ENCODE assay signal across 8 cellular contexts in genomic region chr5:83721878-83722779, GRCh38. TPM values are rescaled to one million over a fixed set of nuclear protein-coding genes. Genes with fewer than 3 reads are reported as not detected.
DNase-seq lines count a peak whose midpoint lies in the region; ATAC-seq and TF ChIP-seq lines count a peak whose summit lies in the region.

No MANE protein-coding gene starts in this region.

- peak overlapping the region; percentile 73 for H3K4me3 Mint-ChIP-seq in activated naive CD4-positive, alpha-beta T cell treated with anti-CD3 and anti-CD28 coated beads, Interleukin-2, amount 50 U/mL, for 24 hours
- peak overlapping the region; percentile 78 for H3K4me3 Mint-ChIP-seq in progenitor cell of endocrine pancreas (ENCODE audit: low read depth)

- peaks cover 43% of the 10 kb centered on the region for H3K27me3 Mint-ChIP-seq in activated naive CD4-positive, alpha-beta T cell treated with anti-CD3 and anti-CD28 coated beads, Interleukin-2, amount 50 U/mL, for 24 hours
- peaks cover 21% of the 10 kb centered on the region for H3K27me3 Mint-ChIP-seq in progenitor cell of endocrine pancreas

- DNase-seq in activated naive CD4-positive, alpha-beta T cell treated with anti-CD3 and anti-CD28 coated beads, Interleukin-2, amount 50 U/mL, for 16 hours, result no peak
- peak; percentile 65 for DNase-seq in NCI-H345 (lab: John Stamatoyannopoulos, UW)
- peak in 54 of 56 donors; percentile 10 to 84 (median 50) for DNase-seq in amygdala (lab: John Stamatoyannopoulos, UW)
- DNase-seq in right cardiac atrium, result peak; percentile 72 to 91 (median 81)
- DNase-seq in progenitor cell of endocrine pancreas (ENCODE audit: low spot score, unreplicated experiment), result peak; percentile 56
- DNase-seq in NK-92 treated with Interleukin-12 subunit alpha and Interleukin-12 subunit beta, amount 100 ng/mL, for 24 hours (lab: John Stamatoyannopoulos, UW), result no peak

- H3K27ac ChIP-seq in right cardiac atrium (ENCODE audit: low read length), result no peak overlapping the region

- no peaks in the 10 kb centered on the region for H3K36me3 Mint-ChIP-seq in activated naive CD4-positive, alpha-beta T cell treated with anti-CD3 and anti-CD28 coated beads, Interleukin-2, amount 50 U/mL, for 24 hours
- H3K36me3 Mint-ChIP-seq in progenitor cell of endocrine pancreas (ENCODE audit: insufficient read depth), result no peaks in the 10 kb centered on the region

- H3K27me3 ChIP-seq in right cardiac atrium (ENCODE audit: control insufficient read depth, insufficient read depth), result no peaks in the 10 kb centered on the region

- intact Hi-C loops in right cardiac atrium (cut with DNase I), result no loop called here

- H3K4me1 ChIP-seq in right cardiac atrium (ENCODE audit: control insufficient read depth, insufficient read depth, low read length), result no peaks in the 10 kb centered on the region

- no peaks in the 10 kb centered on the region for H3K9me3 Mint-ChIP-seq in activated naive CD4-positive, alpha-beta T cell treated with anti-CD3 and anti-CD28 coated beads, Interleukin-2, amount 50 U/mL, for 24 hours
- no peaks in the 10 kb centered on the region for H3K9me3 Mint-ChIP-seq in progenitor cell of endocrine pancreas (ENCODE audit: low read depth)

- ATAC-seq in HG02759 (IDR thresholded peaks at IDR 0.05; ENCODE audit: unreplicated experiment) (peak; percentile 63), right cardiac atrium (peak; percentile 93 to 95)

- H3K9me3 ChIP-seq in right cardiac atrium (ENCODE audit: control insufficient read depth, low read length), result no peaks in the 10 kb centered on the region

- TF ChIP-seq CTCF in progenitor cell of endocrine pancreas (IDR thresholded peaks at IDR 0.05; ENCODE audit: unreplicated experiment), result peak; percentile 46

- H3K4me3 ChIP-seq in right cardiac atrium (ENCODE audit: low read length), result peak overlapping the region; percentile 42

- H3K27ac Mint-ChIP-seq in activated naive CD4-positive, alpha-beta T cell treated with anti-CD3 and anti-CD28 coated beads, Interleukin-2, amount 50 U/mL, for 24 hours, result no peak overlapping the region
- peak overlapping the region; percentile 94 for H3K27ac Mint-ChIP-seq in progenitor cell of endocrine pancreas

- H3K4me1 Mint-ChIP-seq in activated naive CD4-positive, alpha-beta T cell treated with anti-CD3 and anti-CD28 coated beads, Interleukin-2, amount 50 U/mL, for 24 hours, result peaks cover 8% of the 10 kb centered on the region
- H3K4me1 Mint-ChIP-seq in progenitor cell of endocrine pancreas (ENCODE audit: low read depth), result peaks cover 21% of the 10 kb centered on the region

- 1% methylated on average over 70 of the region's 70 CpGs for WGBS in right cardiac atrium

RNA-seq across cellular contexts. Expression of gene HAPLN1, which starts 1.5 kb away (rescaled TPM):
- total RNA-seq in right cardiac atrium, result 1 to 10 TPM in 3 of 4 donors, under 1 TPM in 1; 0.29 to 1.9 (median 1.2) TPM
- 0.16 TPM for polyA plus RNA-seq in right cardiac atrium
- total RNA-seq in progenitor cell of endocrine pancreas, result 0.89 and 2.9 TPM in 2 replicates

Comparison
In these comparisons a context has a peak if more than half of its experiments do, and no peak if none do; other contexts are left out.
1. DNase-seq: peak in NCI-H345 (single experiment), amygdala (54 of 56), right cardiac atrium (3 of 3) and progenitor cell of endocrine pancreas (single experiment); none in activated naive CD4-positive, alpha-beta T cell treated with anti-CD3 and anti-CD28 coated beads, Interleukin-2, amount 50 U/mL, for 16 hours (single experiment) and NK-92 treated with Interleukin-12 subunit alpha and Interleukin-12 subunit beta, amount 100 ng/mL, for 24 hours (single experiment).